In the genomic region with DNA sequence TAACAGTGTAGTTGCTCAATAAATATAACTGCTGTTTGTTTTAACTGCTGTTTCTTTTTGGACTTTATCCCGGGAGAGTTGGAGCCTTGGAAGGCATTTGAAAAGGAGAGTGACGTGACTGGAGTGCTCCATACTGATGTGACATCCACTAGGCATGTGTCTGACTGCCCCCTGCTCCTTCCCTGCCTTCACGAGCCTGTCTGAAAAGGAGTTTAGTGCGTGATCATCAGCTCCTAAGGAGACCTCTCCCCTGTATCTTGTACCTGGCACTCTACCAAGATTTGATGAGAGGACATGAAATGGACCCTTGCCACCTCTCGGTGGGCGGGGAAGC, we compare ENCODE assay signal across 11 cellular contexts. TPM values are rescaled to one million over a fixed set of nuclear protein-coding genes. Genes with fewer than 3 reads are reported as not detected.
DNase-seq lines count a peak whose midpoint lies in the region; ATAC-seq and TF ChIP-seq lines count a peak whose summit lies in the region.
"Had no signal": no experiment of that assay in that cellular context is flagged by ENCODE, and none has a peak within 500 bp of the region (broad histone marks: within the 10 kb centered on the region; RNA-seq: fewer than 3 reads in every experiment).

No MANE protein-coding gene starts in this region.

- CTCF ChIA-PET in HEK293 (lab: Yijun Ruan, JAX), result interaction anchor here (0.7 to 4.0 kb wide), 2 partner anchors 77 to 179 kb away, joined by 4 to 16 read pairs; no protein-coding TSS in a partner anchor

- H3K4me3 ChIP-seq in HEK293 (ENCODE audit: low read depth, low read length), result no peak overlapping the region
- no peak overlapping the region for H3K4me3 ChIP-seq in subcutaneous abdominal adipose tissue (ENCODE audit: low read depth in 1 of 5, low read length in 5 of 5)

- DNase-seq in astrocyte of the hippocampus (ENCODE audit: low read depth, low spot score) (peak; percentile 63), left colon (no peak), midbrain (lab: John Stamatoyannopoulos, UW) (no peak)
- DNase-seq: stimulated activated CD4-positive, alpha-beta T cell treated with anti-CD3 and anti-CD28 coated beads, Interleukin-12 subunit alpha, Interleukin-12 subunit beta, amount 100 ng/mL, for 4 hours had no signal

- H3K36me3 ChIP-seq in HEK293 (ENCODE audit: control insufficient read depth in 2 of 2, insufficient read depth in 1 of 2, low read length in 2 of 2), result no peaks in the 10 kb centered on the region
- H3K36me3 ChIP-seq in subcutaneous abdominal adipose tissue (ENCODE audit: control insufficient read depth in 5 of 5, insufficient read depth in 5 of 5, low read length in 5 of 5), result peaks cover 0 to 27% (median 16%) of the 10 kb centered on the region in 5 donors

- POLR2A ChIA-PET in HEK293 (lab: Yijun Ruan, JAX), result no interaction called here

- intact Hi-C loops in left colon (cut with DNase I, micrococcal nuclease), result no loop called here

- no peak overlapping the region for H3K27ac ChIP-seq in HEK293 (ENCODE audit: extremely low read depth, low read depth, low read length)
- peak overlapping the region; percentile 97 for H3K27ac ChIP-seq in subcutaneous abdominal adipose tissue (ENCODE audit: low read depth, low read length)
- H3K27ac ChIP-seq: epithelial cell of prostate had no signal

- peak; percentile 75 for ATAC-seq in left colon
- no peak for ATAC-seq in GM21529 (IDR thresholded peaks at IDR 0.05; ENCODE audit: unreplicated experiment)
- no peak for ATAC-seq in HG03039 (IDR thresholded peaks at IDR 0.05; ENCODE audit: unreplicated experiment)
- no peak for ATAC-seq in HG03025 (IDR thresholded peaks at IDR 0.05; ENCODE audit: low FRiP score, unreplicated experiment)
- ATAC-seq: Panc1 had no signal

- H3K9ac ChIP-seq in subcutaneous abdominal adipose tissue (ENCODE audit: low read length in 5 of 5), result no peak overlapping the region

- H3K4me1 ChIP-seq in HEK293 (ENCODE audit: control insufficient read depth, insufficient read depth, low read length), result peaks cover 26% of the 10 kb centered on the region
- H3K4me1 ChIP-seq in subcutaneous abdominal adipose tissue (ENCODE audit: control insufficient read depth in 5 of 5, insufficient read depth in 5 of 5, low read length in 5 of 5), result peaks cover 30 to 100% (median 91%) of the 10 kb centered on the region in 5 donors

- H3K27me3 ChIP-seq in subcutaneous abdominal adipose tissue (ENCODE audit: control insufficient read depth in 5 of 5, insufficient read depth in 4 of 5, low read length in 5 of 5), result no peaks in the 10 kb centered on the region

- H3K9me3 ChIP-seq in HEK293 (ENCODE audit: control insufficient read depth, insufficient read depth, low read depth, low read length) (no peaks in the 10 kb centered on the region), subcutaneous abdominal adipose tissue (ENCODE audit: control insufficient read depth in 5 of 5, low read length in 5 of 5) (no peaks in the 10 kb centered on the region)

- TF ChIP-seq CTCF in HEK293 (tag by site-specific recombination; IDR thresholded peaks at IDR 0.05), result no peak

TF ChIP-seq in HEK293, 187 proteins besides CTCF, POLR2A, EP300 and RAD21:
- TF ChIP-seq ZNF664 (tag by site-specific recombination; IDR thresholded peaks at IDR 0.05), result peak; percentile 90; the same call in 1 of the 2 replicates
- no peak for TF ChIP-seq ZNF768 (tag by site-specific recombination; IDR thresholded peaks at IDR 0.05)

RNA-seq across cellular contexts. Expression of a gene that starts 22.9 kb away (rescaled TPM):
- total RNA-seq in left colon, result 10 to 100 TPM in 1 of 2 donors, 1 to 10 TPM in 1; 10.0 to 75.1 TPM
